In the genomic region with DNA sequence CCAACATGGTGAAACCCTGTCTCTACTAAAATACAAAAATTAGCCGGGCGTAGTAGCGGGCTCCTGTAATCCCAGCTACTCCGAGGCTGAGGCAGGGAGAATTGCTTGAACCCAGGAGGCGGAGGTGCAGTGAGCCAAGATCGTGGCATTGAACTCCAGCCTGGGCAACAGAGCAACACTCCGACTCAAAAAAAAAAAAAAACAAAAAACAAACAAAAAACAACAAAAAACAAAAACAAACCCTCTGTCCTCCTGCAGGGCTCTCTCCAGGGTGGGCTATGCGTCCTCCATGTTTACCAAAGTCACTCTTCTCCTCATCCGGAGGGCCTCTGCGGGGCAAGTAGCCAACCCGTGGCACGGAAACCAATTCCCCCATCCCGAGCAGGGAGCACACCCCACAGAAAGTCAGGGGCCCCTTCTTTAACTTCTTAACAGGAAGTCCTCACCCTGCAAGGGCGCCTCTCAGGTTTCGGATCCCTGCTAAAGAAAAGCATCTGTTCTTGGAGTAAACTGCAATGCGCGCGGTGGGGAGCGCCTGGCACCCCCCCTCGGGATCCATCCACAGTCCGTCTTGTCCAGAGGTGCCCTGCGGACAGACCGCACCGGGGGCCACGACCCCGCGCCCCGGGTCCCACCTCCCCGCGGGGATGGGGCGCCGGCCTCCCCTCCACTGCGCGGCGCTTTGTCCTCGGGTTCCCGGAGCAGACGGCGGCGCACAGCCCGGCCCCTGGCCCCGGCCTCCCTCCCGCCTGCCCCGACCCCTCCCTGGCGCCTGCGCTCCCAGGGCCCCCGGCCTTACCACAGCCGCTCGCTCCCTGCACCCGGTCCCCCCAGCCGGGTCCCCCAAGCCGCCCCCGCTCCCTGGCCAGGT, we compare ENCODE assay signal across 8 cellular contexts. TPM values are rescaled to one million over a fixed set of nuclear protein-coding genes. Genes with fewer than 3 reads are reported as not detected.
DNase-seq lines count a peak whose midpoint lies in the region; TF ChIP-seq lines count a peak whose summit lies in the region.

No MANE protein-coding gene starts in this region.

- TF ChIP-seq EP300 in Ishikawa (IDR thresholded peaks at IDR 0.05; ENCODE audit: borderline replicate concordance): no peak

- DNase-seq in NCI-H82 (lab: John Stamatoyannopoulos, UW) (peak; percentile 37), NCI-H82 treated with DMSO at 0.1 percent for 48 hours (lab: John Stamatoyannopoulos, UW; ENCODE audit: unreplicated experiment) (no peak), medulla oblongata (ENCODE audit: extremely low spot score) (peak; percentile 51), stromal cell of bone marrow (ENCODE audit: low read depth) (peak; percentile 7), cortex of kidney (lab: John Stamatoyannopoulos, UW) (no peak)
- peak; percentile 87 for DNase-seq in activated CD4-positive, alpha-beta T cell treated with anti-CD3 and anti-CD28 coated beads, Interleukin-2, amount 10 ng/mL, durations not matched to agents 24 days and 14 days
- peak; percentile 22 for DNase-seq in effector CD4-positive, alpha-beta T cell

- intact Hi-C loops in activated CD4-positive, alpha-beta T cell treated with anti-CD3 and anti-CD28 coated beads, Interleukin-2, amount 10 ng/mL, durations not matched to agents 24 days and 14 days (cut with micrococcal nuclease): loop anchor here (5.0 kb wide), 2 partner anchors 125 to 175 kb away; no protein-coding TSS in a partner anchor

- peak overlapping the region; percentile 99 for H3K4me3 Mint-ChIP-seq in activated CD4-positive, alpha-beta T cell treated with anti-CD3 and anti-CD28 coated beads, Interleukin-2, amount 10 ng/mL, durations not matched to agents 24 days and 14 days

- no peaks in the 10 kb centered on the region for H3K27me3 Mint-ChIP-seq in activated CD4-positive, alpha-beta T cell treated with anti-CD3 and anti-CD28 coated beads, Interleukin-2, amount 10 ng/mL, durations not matched to agents 24 days and 14 days

- TF ChIP-seq RAD21 in Ishikawa (IDR thresholded peaks at IDR 0.05; ENCODE audit: low read depth): no peak

- no peaks in the 10 kb centered on the region for H3K9me3 Mint-ChIP-seq in activated CD4-positive, alpha-beta T cell treated with anti-CD3 and anti-CD28 coated beads, Interleukin-2, amount 10 ng/mL, durations not matched to agents 24 days and 14 days

- H3K4me1 Mint-ChIP-seq in activated CD4-positive, alpha-beta T cell treated with anti-CD3 and anti-CD28 coated beads, Interleukin-2, amount 10 ng/mL, durations not matched to agents 24 days and 14 days: peaks cover 37% of the 10 kb centered on the region

- H3K27ac Mint-ChIP-seq in activated CD4-positive, alpha-beta T cell treated with anti-CD3 and anti-CD28 coated beads, Interleukin-2, amount 10 ng/mL, durations not matched to agents 24 days and 14 days: peak overlapping the region; percentile 97

- H3K36me3 Mint-ChIP-seq in activated CD4-positive, alpha-beta T cell treated with anti-CD3 and anti-CD28 coated beads, Interleukin-2, amount 10 ng/mL, durations not matched to agents 24 days and 14 days (ENCODE audit: low read depth): peaks cover 18% of the 10 kb centered on the region

TF ChIP-seq in Ishikawa, 13 proteins besides CTCF, POLR2A, EP300 and RAD21:
- TF ChIP-seq ZBTB7A (IDR thresholded peaks at IDR 0.05; ENCODE audit: low read depth): peak; percentile 86
- peak; percentile 32; the same call in 1 of the 2 replicates for TF ChIP-seq TAF1 (IDR thresholded peaks at IDR 0.05; ENCODE audit: low read depth)
- TF ChIP-seq CREB1 (IDR thresholded peaks at IDR 0.05; ENCODE audit: low read depth): no peak

RNA-seq across cellular contexts. Expression of gene CERK, which starts 0.7 kb away (rescaled TPM):
- total RNA-seq in activated CD4-positive, alpha-beta T cell treated with anti-CD3 and anti-CD28 coated beads, Interleukin-2, amount 10 ng/mL, durations not matched to agents 24 days and 14 days: 62.8 and 63.2 TPM in 2 replicates

RNA-seq across cellular contexts. Expression of gene TBC1D22A, which starts 25.1 kb away (rescaled TPM):
- 39.2 and 41.0 TPM in 2 replicates for total RNA-seq in activated CD4-positive, alpha-beta T cell treated with anti-CD3 and anti-CD28 coated beads, Interleukin-2, amount 10 ng/mL, durations not matched to agents 24 days and 14 days

Comparison
In these comparisons a context has a peak if more than half of its experiments do, and no peak if none do; other contexts are left out.
1. DNase-seq: peak in NCI-H82 (single experiment), activated CD4-positive, alpha-beta T cell treated with anti-CD3 and anti-CD28 coated beads, Interleukin-2, amount 10 ng/mL, durations not matched to agents 24 days and 14 days (single experiment), effector CD4-positive, alpha-beta T cell (single experiment), medulla oblongata (single experiment) and stromal cell of bone marrow (single experiment); none in NCI-H82 treated with DMSO at 0.1 percent for 48 hours (single experiment) and cortex of kidney (single experiment).